In the genomic region with DNA sequence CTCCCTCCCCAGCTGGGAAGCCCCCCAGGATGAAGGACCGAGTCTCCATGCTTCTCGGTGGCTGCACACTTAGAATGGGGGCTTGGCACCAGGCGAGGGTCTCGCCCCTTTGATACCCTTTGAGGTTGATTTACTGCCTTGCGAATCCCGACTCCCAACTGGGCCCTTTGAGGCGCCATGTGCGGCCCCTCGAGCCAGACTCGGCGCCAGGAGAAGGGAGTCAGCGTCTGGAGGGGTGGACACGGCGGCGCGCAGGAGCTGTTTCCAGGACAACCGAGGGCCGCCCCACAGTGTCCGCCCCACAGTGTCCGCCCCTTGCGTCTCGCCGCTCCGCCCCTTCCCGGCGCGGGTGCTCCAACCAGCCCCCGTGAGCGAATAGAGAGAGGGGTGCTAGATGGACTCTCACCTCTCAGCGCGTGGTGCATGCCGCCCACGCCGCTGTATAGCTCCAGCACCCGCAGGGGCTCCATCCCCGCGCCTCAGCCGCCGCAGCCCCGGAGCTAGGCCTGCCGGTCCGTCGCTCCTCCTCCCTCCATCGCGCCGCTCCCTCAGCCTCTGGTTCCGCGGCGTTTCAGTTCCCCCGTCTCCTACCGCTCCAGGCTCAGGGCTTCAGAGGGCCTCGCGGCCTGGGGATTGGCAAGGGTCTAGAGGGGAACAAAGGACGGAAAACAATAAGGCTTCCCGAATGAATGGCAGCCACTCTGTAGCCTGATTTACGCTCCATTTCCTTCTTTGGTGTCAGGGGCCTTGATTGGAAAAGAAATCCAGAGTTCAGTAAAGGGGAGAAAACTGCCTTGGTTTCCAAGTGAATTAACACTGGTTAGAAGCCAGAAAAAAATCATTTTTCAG, we compare ENCODE assay signal across 8 cellular contexts. TPM values are rescaled to one million over a fixed set of nuclear protein-coding genes. Genes with fewer than 3 reads are reported as not detected.
DNase-seq lines count a peak whose midpoint lies in the region; ATAC-seq and FAIRE-seq lines count a peak whose summit lies in the region.

A gene with protein sequence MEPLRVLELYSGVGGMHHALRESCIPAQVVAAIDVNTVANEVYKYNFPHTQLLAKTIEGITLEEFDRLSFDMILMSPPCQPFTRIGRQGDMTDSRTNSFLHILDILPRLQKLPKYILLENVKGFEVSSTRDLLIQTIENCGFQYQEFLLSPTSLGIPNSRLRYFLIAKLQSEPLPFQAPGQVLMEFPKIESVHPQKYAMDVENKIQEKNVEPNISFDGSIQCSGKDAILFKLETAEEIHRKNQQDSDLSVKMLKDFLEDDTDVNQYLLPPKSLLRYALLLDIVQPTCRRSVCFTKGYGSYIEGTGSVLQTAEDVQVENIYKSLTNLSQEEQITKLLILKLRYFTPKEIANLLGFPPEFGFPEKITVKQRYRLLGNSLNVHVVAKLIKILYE (minus strand): TSS at position 508 of the 849 bp plus-strand sequence. CDS start 38 bp downstream, at position 470.

- H3K9ac ChIP-seq in HUES6 (ENCODE audit: low read length): peak within 1 kb of the TSS; percentile 94

- peak; percentile 90 for ATAC-seq in GM21423 (IDR thresholded peaks at IDR 0.05; ENCODE audit: unreplicated experiment)
- peak; percentile 98 for ATAC-seq in natural killer cell treated with Interleukin-12 subunit alpha and Interleukin-12 subunit beta and Interleukin-15 and Interleukin-18, amount 100 ng/mL, for 72 hours

- H3K27me3 Mint-ChIP-seq in natural killer cell treated with Interleukin-12 subunit alpha and Interleukin-12 subunit beta and Interleukin-15 and Interleukin-18, amount 100 ng/mL, for 72 hours: no peaks in the 10 kb centered on the region

- no peaks in the 10 kb centered on the region for H3K27me3 ChIP-seq in HUES6 (ENCODE audit: control insufficient read depth, insufficient read depth, low read length)

- H3K4me1 Mint-ChIP-seq in natural killer cell treated with Interleukin-12 subunit alpha and Interleukin-12 subunit beta and Interleukin-15 and Interleukin-18, amount 100 ng/mL, for 72 hours (ENCODE audit: low read depth in 2 of 2): peaks cover 31 to 35% of the 10 kb centered on the region in 2 donors

- peak within 1 kb of the TSS; percentile 90 for H3K4me3 Mint-ChIP-seq in natural killer cell treated with Interleukin-12 subunit alpha and Interleukin-12 subunit beta and Interleukin-15 and Interleukin-18, amount 100 ng/mL, for 72 hours

- FAIRE-seq in RCC 7860 (lab: Jason Lieb, UNC): peak; percentile 63

- H3K9me3 Mint-ChIP-seq in natural killer cell treated with Interleukin-12 subunit alpha and Interleukin-12 subunit beta and Interleukin-15 and Interleukin-18, amount 100 ng/mL, for 72 hours: no peaks in the 10 kb centered on the region

- H3K4me3 ChIP-seq in HUES6 (ENCODE audit: low read depth, low read length): peak within 1 kb of the TSS; percentile 76

- no peaks in the 10 kb centered on the region for H3K36me3 Mint-ChIP-seq in natural killer cell treated with Interleukin-12 subunit alpha and Interleukin-12 subunit beta and Interleukin-15 and Interleukin-18, amount 100 ng/mL, for 72 hours

- peaks cover 35% of the 10 kb centered on the region for H3K4me1 ChIP-seq in HUES6 (ENCODE audit: control insufficient read depth, insufficient read depth, low read length)

- no peaks in the 10 kb centered on the region for H3K9me3 ChIP-seq in HUES6 (ENCODE audit: control insufficient read depth, insufficient read depth, low read depth, low read length)

- peak within 1 kb of the TSS; percentile 85 for H3K27ac ChIP-seq in HUES6 (ENCODE audit: low read depth, low read length)

- DNase-seq in DMS114 treated with DMSO at 0.1 percent for 48 hours (lab: John Stamatoyannopoulos, UW; ENCODE audit: unreplicated experiment) (peak; percentile 91), RCC 7860 (ENCODE audit: low spot score) (peak; percentile 91), fibroblast of peridontal ligament (ENCODE audit: extremely low read depth) (peak; percentile 84)
- peak; percentile 66 for DNase-seq in activated T-helper 9 cell treated with anti-CD3 and anti-CD28 coated beads, Interleukin-2, amount 50 U/mL, for 16 hours (ENCODE audit: low read depth)
- DNase-seq in natural killer cell treated with Interleukin-12 subunit alpha and Interleukin-12 subunit beta and Interleukin-15 and Interleukin-18, amount 100 ng/mL, for 72 hours (ENCODE audit: low spot score): peak; percentile 88
- peak; percentile 51 to 82 (median 73) for DNase-seq in stimulated activated naive CD4-positive, alpha-beta T cell (lab: John Stamatoyannopoulos, UW)

- H3K36me3 ChIP-seq in HUES6 (ENCODE audit: control insufficient read depth, insufficient read depth, low read length): no peaks in the 10 kb centered on the region

- H3K27ac Mint-ChIP-seq in natural killer cell treated with Interleukin-12 subunit alpha and Interleukin-12 subunit beta and Interleukin-15 and Interleukin-18, amount 100 ng/mL, for 72 hours: peak within 1 kb of the TSS; percentile 89 to 94

RNA-seq across cellular contexts. Expression of the gene that starts here (rescaled TPM):
- total RNA-seq in natural killer cell treated with Interleukin-12 subunit alpha and Interleukin-12 subunit beta and Interleukin-15 and Interleukin-18, amount 100 ng/mL, for 72 hours: 10 to 100 TPM in 1 of 2 donors, 1 to 10 TPM in 1; 8.1 to 15.2 TPM

Comparison
In these comparisons a context has a peak if more than half of its experiments do, and no peak if none do; other contexts are left out.
1. Peak in every context shown above with its lines: DNase-seq, ATAC-seq, H3K4me3 ChIP-seq and H3K27ac ChIP-seq.